8 cellular contexts compared by ENCODE assay signal in the genomic region with DNA sequence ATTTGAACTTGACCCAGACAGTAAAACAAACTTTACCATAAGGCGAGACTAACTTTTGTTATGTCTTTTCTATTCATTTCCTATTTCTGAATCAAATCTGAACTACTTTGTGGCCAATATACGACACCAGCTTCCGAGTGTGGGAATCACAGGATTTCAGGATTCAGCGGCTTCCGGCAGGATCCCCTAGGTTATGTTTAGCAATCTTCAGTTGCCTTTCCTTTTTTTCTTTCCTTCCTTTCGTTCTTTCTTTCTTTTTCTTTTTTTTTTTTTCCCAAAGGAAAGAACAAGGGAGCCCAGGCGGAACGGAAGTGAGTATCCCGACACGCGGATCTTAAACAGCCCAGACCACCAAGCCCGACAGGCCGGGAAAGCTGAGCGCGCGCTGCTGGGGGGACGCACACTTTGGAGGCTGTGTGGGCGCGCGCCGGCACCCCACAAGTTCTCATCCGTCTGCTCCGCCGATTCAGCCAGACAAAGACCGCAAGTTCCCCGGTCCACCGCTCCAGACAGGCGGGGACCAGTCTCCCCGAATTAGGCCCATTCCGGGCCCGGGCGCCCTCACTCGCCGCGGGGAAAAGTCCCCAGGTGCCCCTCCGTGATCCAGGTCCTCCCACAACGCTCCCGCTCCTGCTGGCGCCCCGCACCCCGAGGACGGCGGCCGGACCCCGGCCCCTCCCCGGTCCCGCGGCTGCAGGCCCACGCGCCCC. TPM values are rescaled to one million over a fixed set of nuclear protein-coding genes. Genes with fewer than 3 reads are reported as not detected.
DNase-seq lines count a peak whose midpoint lies in the region; ATAC-seq, FAIRE-seq and TF ChIP-seq lines count a peak whose summit lies in the region.

No MANE protein-coding gene starts in this region.

- H3K9me3 ChIP-seq in endothelial cell of umbilical vein (replicated peaks; ENCODE audit: control insufficient read depth, insufficient read depth, low read length) (no peaks in the 10 kb centered on the region), upper lobe of right lung (no peaks in the 10 kb centered on the region)
- H3K9me3 ChIP-seq in naive thymus-derived CD4-positive, alpha-beta T cell (ENCODE audit: control insufficient read depth in 2 of 3, low read length in 3 of 3), result no peaks in the 10 kb centered on the region

- peak; percentile 37 for ATAC-seq in activated CD8-positive, alpha-beta T cell treated with anti-CD3 and anti-CD28 coated beads for 36 hours
- peak; percentile 40 for ATAC-seq in naive thymus-derived CD4-positive, alpha-beta T cell
- peak; percentile 0 for ATAC-seq in upper lobe of right lung
- ATAC-seq in GM19452 (IDR thresholded peaks at IDR 0.05; ENCODE audit: unreplicated experiment), result no peak

- peak overlapping the region; percentile 34 for H2AFZ ChIP-seq in endothelial cell of umbilical vein (ENCODE audit: low read depth, low read length)

- H3K27ac Mint-ChIP-seq in activated CD8-positive, alpha-beta T cell treated with anti-CD3 and anti-CD28 coated beads for 36 hours, result peak overlapping the region; percentile 51
- H3K27ac Mint-ChIP-seq in naive thymus-derived CD4-positive, alpha-beta T cell, result peak overlapping the region; percentile 25 to 80 (median 62)

- peak overlapping the region; percentile 71 for H3K27ac ChIP-seq in endothelial cell of umbilical vein (ENCODE audit: insufficient read depth, low read depth, low read length)
- no peak overlapping the region for H3K27ac ChIP-seq in naive thymus-derived CD4-positive, alpha-beta T cell (ENCODE audit: low read depth, low read length)
- peak overlapping the region; percentile 61 for H3K27ac ChIP-seq in upper lobe of right lung

- peak overlapping the region; percentile 80 for H3K9ac ChIP-seq in endothelial cell of umbilical vein (replicated peaks; ENCODE audit: extremely low read depth, insufficient read depth, low read length)

- TF ChIP-seq CTCF in GM10248 (IDR thresholded peaks at IDR 0.05; ENCODE audit: control extremely low read depth, extremely low read depth, low read depth, missing control alignments) (no peak), endothelial cell of umbilical vein (IDR thresholded peaks at IDR 0.05; ENCODE audit: extremely low read depth in 1 of 2, insufficient read depth in 1 of 2, low read depth in 1 of 2, low read length in 2 of 2) (no peak), upper lobe of right lung (IDR thresholded peaks at IDR 0.05) (no peak)
- no peak for TF ChIP-seq CTCF in activated CD8-positive, alpha-beta T cell treated with anti-CD3 and anti-CD28 coated beads for 36 hours (IDR thresholded peaks at IDR 0.05)

- H3K4me3 Mint-ChIP-seq in activated CD8-positive, alpha-beta T cell treated with anti-CD3 and anti-CD28 coated beads for 36 hours, result peak overlapping the region; percentile 83
- peak overlapping the region; percentile 79 to 91 (median 86) for H3K4me3 Mint-ChIP-seq in naive thymus-derived CD4-positive, alpha-beta T cell

- TF ChIP-seq POLR2A in endothelial cell of umbilical vein (IDR thresholded peaks at IDR 0.05; ENCODE audit: low read depth, low read length), result no peak

- H3K9me1 ChIP-seq in endothelial cell of umbilical vein (replicated peaks; ENCODE audit: control insufficient read depth, extremely low read depth, insufficient read depth, low read length), result no peaks in the 10 kb centered on the region

- H3K4me2 ChIP-seq in endothelial cell of umbilical vein (ENCODE audit: insufficient read depth, low read length), result peak overlapping the region; percentile 84

- no peaks in the 10 kb centered on the region for H3K27me3 ChIP-seq in endothelial cell of umbilical vein (ENCODE audit: control insufficient read depth in 2 of 2, insufficient read depth in 2 of 2, low read length in 2 of 2)
- H3K27me3 ChIP-seq in naive thymus-derived CD4-positive, alpha-beta T cell (ENCODE audit: control insufficient read depth in 2 of 2, insufficient read depth in 2 of 2, low read length in 2 of 2), result peaks cover 0 to 3% of the 10 kb centered on the region in 2 donors
- no peaks in the 10 kb centered on the region for H3K27me3 ChIP-seq in upper lobe of right lung

- H3K36me3 ChIP-seq in endothelial cell of umbilical vein (ENCODE audit: control insufficient read depth in 2 of 2, extremely low read depth in 1 of 2, insufficient read depth in 2 of 2, low read length in 2 of 2), result no peaks in the 10 kb centered on the region
- no peaks in the 10 kb centered on the region for H3K36me3 ChIP-seq in naive thymus-derived CD4-positive, alpha-beta T cell (ENCODE audit: control insufficient read depth in 2 of 3, insufficient read depth in 3 of 3, low read length in 3 of 3)
- H3K36me3 ChIP-seq in upper lobe of right lung, result no peaks in the 10 kb centered on the region

- H3K4me1 ChIP-seq in endothelial cell of umbilical vein (ENCODE audit: control insufficient read depth, extremely low read depth, insufficient read depth, low read length), result peaks cover 7% of the 10 kb centered on the region
- peaks cover 4 to 6% of the 10 kb centered on the region in 2 donors for H3K4me1 ChIP-seq in naive thymus-derived CD4-positive, alpha-beta T cell (ENCODE audit: control insufficient read depth in 2 of 2, insufficient read depth in 2 of 2, low read length in 2 of 2)
- H3K4me1 ChIP-seq in upper lobe of right lung, result peaks cover 13% of the 10 kb centered on the region

- peak; percentile 82 for FAIRE-seq in endothelial cell of umbilical vein (lab: Jason Lieb, UNC)

- CTCF ChIA-PET in GM10248 (lab: Yijun Ruan, JAX), result no interaction called here
- CTCF ChIA-PET in activated CD8-positive, alpha-beta T cell treated with anti-CD3 and anti-CD28 coated beads for 36 hours (lab: Charles Lee), result interaction anchor here (1.3 to 2.3 kb wide), 3 partner anchors 27 to 67 kb away, joined by 3 to 13 read pairs (median 4); partner anchors contain the start of gene GAA
- CTCF ChIA-PET in endothelial cell of umbilical vein (lab: Charles Lee), result interaction anchor here (1.2 to 3.3 kb wide), 2 partner anchors 26 to 66 kb away, joined by 3 to 20 read pairs; partner anchors contain the start of gene GAA
- CTCF ChIA-PET in naive thymus-derived CD4-positive, alpha-beta T cell (lab: Charles Lee), result interaction anchor here (0.7 kb wide), 1 partner anchor 24 kb away, joined by 3 read pairs; no protein-coding TSS in a partner anchor

- no TSS peak for BruUV-seq in endothelial cell of umbilical vein (replicated peaks; lab: Mats Ljungman, UMichigan)

- no peaks in the 10 kb centered on the region for H3K9me3 Mint-ChIP-seq in activated CD8-positive, alpha-beta T cell treated with anti-CD3 and anti-CD28 coated beads for 36 hours
- no peaks in the 10 kb centered on the region for H3K9me3 Mint-ChIP-seq in naive thymus-derived CD4-positive, alpha-beta T cell

- H4K20me1 ChIP-seq in endothelial cell of umbilical vein (replicated peaks; ENCODE audit: control insufficient read depth, extremely low read depth, insufficient read depth, low read length), result no peaks in the 10 kb centered on the region

- H3K4me3 ChIP-seq in endothelial cell of umbilical vein (replicated peaks in 1 of 3; ENCODE audit: insufficient read depth in 1 of 3, low read depth in 1 of 3, low read length in 3 of 3), result peak overlapping the region; percentile 57 to 76 (median 59)
- H3K4me3 ChIP-seq in naive thymus-derived CD4-positive, alpha-beta T cell (ENCODE audit: low read length), result peak overlapping the region; percentile 38
- H3K4me3 ChIP-seq in upper lobe of right lung, result peak overlapping the region; percentile 72

- peak; percentile 44 for DNase-seq in GM10248 (ENCODE audit: extremely low spot score)
- peak; percentile 29 for DNase-seq in HT1080 (ENCODE audit: low read depth)
- peak; percentile 66 for DNase-seq in activated CD8-positive, alpha-beta T cell treated with anti-CD3 and anti-CD28 coated beads for 36 hours
- DNase-seq in endothelial cell of umbilical vein (ENCODE audit: low read depth, low spot score), result peak; percentile 68
- DNase-seq in naive thymus-derived CD4-positive, alpha-beta T cell, result peak in 6 of 9 donors; percentile 10 to 47 (median 38)
- DNase-seq in upper lobe of right lung, result peak; percentile 76
- DNase-seq in HUDEP-2 (lab: John Stamatoyannopoulos, UW; ENCODE audit: unreplicated experiment in 76 of 76), result no peak

- dilution Hi-C loops in endothelial cell of umbilical vein (cut with MboI; ENCODE audit: extremely low pct_ligation_motif_present, low sequenced_read_pairs), result no loop called here

- peaks cover 8% of the 10 kb centered on the region for H3K27me3 Mint-ChIP-seq in activated CD8-positive, alpha-beta T cell treated with anti-CD3 and anti-CD28 coated beads for 36 hours
- peaks cover 0 to 63% (median 10%) of the 10 kb centered on the region in 5 donors for H3K27me3 Mint-ChIP-seq in naive thymus-derived CD4-positive, alpha-beta T cell

- peaks cover 10% of the 10 kb centered on the region for H3K4me1 Mint-ChIP-seq in activated CD8-positive, alpha-beta T cell treated with anti-CD3 and anti-CD28 coated beads for 36 hours (ENCODE audit: low read depth)
- peaks cover 5 to 18% (median 9%) of the 10 kb centered on the region in 7 donors for H3K4me1 Mint-ChIP-seq in naive thymus-derived CD4-positive, alpha-beta T cell

- intact Hi-C loops in activated CD8-positive, alpha-beta T cell treated with anti-CD3 and anti-CD28 coated beads for 36 hours (cut with micrococcal nuclease), result no loop called here
- intact Hi-C loops in endothelial cell of umbilical vein (cut with micrococcal nuclease) (loop anchor here (1.0 kb wide), 1 partner anchor 27 kb away; no protein-coding TSS in a partner anchor), upper lobe of right lung (cut with DNase I) (no loop called here)
- intact Hi-C loops in naive thymus-derived CD4-positive, alpha-beta T cell (cut with micrococcal nuclease), result loop anchor here in 1 of 2 donors (2.0 to 10.0 kb wide), 5 partner anchors 26 to 1780 kb away; partner anchors contain the start of genes CBX8, CEP131 and EIF4A3

- peaks cover 35% of the 10 kb centered on the region for H3K79me2 ChIP-seq in endothelial cell of umbilical vein (ENCODE audit: control insufficient read depth, insufficient read depth, low read length)

- H3K36me3 Mint-ChIP-seq in activated CD8-positive, alpha-beta T cell treated with anti-CD3 and anti-CD28 coated beads for 36 hours (ENCODE audit: low read depth), result no peaks in the 10 kb centered on the region
- H3K36me3 Mint-ChIP-seq in naive thymus-derived CD4-positive, alpha-beta T cell, result no peaks in the 10 kb centered on the region

- POLR2A ChIA-PET in GM10248 (lab: Yijun Ruan, JAX) (no interaction called here), endothelial cell of umbilical vein (lab: Charles Lee) (interaction anchor here (0.7 kb wide), 2 partner anchors 12 to 944 kb away, joined by 3 to 4 read pairs; no protein-coding TSS in a partner anchor)
- POLR2A ChIA-PET in activated CD8-positive, alpha-beta T cell treated with anti-CD3 and anti-CD28 coated beads for 36 hours (lab: Charles Lee), result interaction anchor here (0.8 to 1.4 kb wide), 2 partner anchors 30 to 34 kb away, joined by 3 to 7 read pairs; no protein-coding TSS in a partner anchor
- POLR2A ChIA-PET in naive thymus-derived CD4-positive, alpha-beta T cell (lab: Charles Lee), result interaction anchor here (0.8 kb wide), 1 partner anchor 27 kb away, joined by 4 read pairs; no protein-coding TSS in a partner anchor

RNA-seq across cellular contexts. Expression of gene TBC1D16, which starts 0.5 kb away (rescaled TPM):
- 24.1 and 24.4 TPM in 2 replicates for total RNA-seq in HT1080 (2014; rRNA removed; shearing (Covaris generic))
- polyA plus RNA-seq in HT1080 (2015; cell fraction: cytosol; rRNA removed), result 10.9 and 13.3 TPM in 2 replicates
- polyA plus RNA-seq in HT1080 (2015; cell fraction: nucleus; rRNA removed), result 13.1 and 13.4 TPM in 2 replicates
- total RNA-seq in activated CD8-positive, alpha-beta T cell treated with anti-CD3 and anti-CD28 coated beads for 36 hours, result 10 to 100 TPM in 1 of 2 experiments, 1 to 10 TPM in 1; 9.6 to 12.0 TPM
- 48.6 and 50.9 TPM in 2 replicates for total RNA-seq in endothelial cell of umbilical vein
- 11.8 and 12.9 TPM in 2 replicates for polyA plus RNA-seq in endothelial cell of umbilical vein
- 17.0 and 18.8 TPM in 2 replicates for polyA plus RNA-seq in endothelial cell of umbilical vein (2011; cell fraction: cytosol; rRNA removed)
- 27.8 and 33.2 TPM in 2 replicates for polyA plus RNA-seq in endothelial cell of umbilical vein (2011; cell fraction: nucleus; rRNA removed)
- polyA plus RNA-seq in endothelial cell of umbilical vein (2012), result 42.3 and 56.7 TPM in 2 replicates
- 39.8 and 45.3 TPM in 2 replicates for polyA minus RNA-seq in endothelial cell of umbilical vein
- 3.7 TPM for polyA minus RNA-seq in endothelial cell of umbilical vein (2011; cell fraction: cytosol; rRNA and poly(A)+ RNA removed)
- 20.3 and 27.9 TPM in 2 replicates for polyA minus RNA-seq in endothelial cell of umbilical vein (2011; cell fraction: nucleus; rRNA and poly(A)+ RNA removed)
- total RNA-seq in naive thymus-derived CD4-positive, alpha-beta T cell, result 1 to 10 TPM in 4 of 5 experiments, under 1 TPM in 1; 0.95 to 2.5 (median 1.6) TPM
- under 1 TPM; 0.44 to 0.85 TPM for polyA plus RNA-seq in naive thymus-derived CD4-positive, alpha-beta T cell
- total RNA-seq in upper lobe of right lung, result 21.7 TPM

RNA-seq across cellular contexts. Expression of gene CCDC40, which starts 1.3 kb away (rescaled TPM):
- total RNA-seq in HT1080 (2014; rRNA removed; shearing (Covaris generic)), result 0.27 and 2.0 TPM in 2 replicates
- 2.1 and 2.4 TPM in 2 replicates for polyA plus RNA-seq in HT1080 (2015; cell fraction: cytosol; rRNA removed)
- polyA plus RNA-seq in HT1080 (2015; cell fraction: nucleus; rRNA removed), result 2.0 and 6.1 TPM in 2 replicates
- total RNA-seq in activated CD8-positive, alpha-beta T cell treated with anti-CD3 and anti-CD28 coated beads for 36 hours, result under 1 TPM; 0.54 to 0.79 TPM
- total RNA-seq in endothelial cell of umbilical vein, result 4.1 and 5.5 TPM in 2 replicates
- polyA plus RNA-seq in endothelial cell of umbilical vein, result 1.1 and 1.4 TPM in 2 replicates
- polyA plus RNA-seq in endothelial cell of umbilical vein (2011; cell fraction: cytosol; rRNA removed), result 1.0 and 1.2 TPM in 2 replicates
- 8.6 and 9.7 TPM in 2 replicates for polyA plus RNA-seq in endothelial cell of umbilical vein (2011; cell fraction: nucleus; rRNA removed)
- polyA plus RNA-seq in endothelial cell of umbilical vein (2012), result 2.0 and 2.3 TPM in 2 replicates
- 0.42 and 2.1 TPM in 2 replicates for polyA minus RNA-seq in endothelial cell of umbilical vein
- polyA minus RNA-seq in endothelial cell of umbilical vein (2011; cell fraction: cytosol; rRNA and poly(A)+ RNA removed), result 1.3 TPM
- polyA minus RNA-seq in endothelial cell of umbilical vein (2011; cell fraction: nucleus; rRNA and poly(A)+ RNA removed), result 2.7 and 4.1 TPM in 2 replicates
- 1 to 10 TPM in 2 of 5 experiments, under 1 TPM in 3; 0.43 to 3.0 (median 0.79) TPM for total RNA-seq in naive thymus-derived CD4-positive, alpha-beta T cell
- not detected for polyA plus RNA-seq in naive thymus-derived CD4-positive, alpha-beta T cell
- total RNA-seq in upper lobe of right lung, result 3.5 TPM

Comparison
In these comparisons a context has a peak if more than half of its experiments do, and no peak if none do; other contexts are left out.
1. DNase-seq: peak in GM10248 (single experiment), HT1080 (single experiment), activated CD8-positive, alpha-beta T cell treated with anti-CD3 and anti-CD28 coated beads for 36 hours (single experiment), endothelial cell of umbilical vein (single experiment), naive thymus-derived CD4-positive, alpha-beta T cell (6 of 9) and upper lobe of right lung (single experiment); none in HUDEP-2 (0 of 76).
2. Peak in every context shown above with its lines, with median percentiles within 50 percentile points of each other: H3K4me3 ChIP-seq.